17 cellular contexts compared by ENCODE assay signal in genomic region chr7:78420001-78420400, GRCh38.
"Had no signal": no experiment of that assay in that cellular context is flagged by ENCODE, and none has a peak within 500 bp of the region (broad histone marks: within the 10 kb centered on the region; RNA-seq: fewer than 3 reads in every experiment).

No MANE protein-coding gene starts in this region.

- ATAC-seq: gastrocnemius medialis, heart right ventricle, left colon, T-helper 17 cell, WTC11 had no signal

- DNase-seq: activated CD4-positive, alpha-beta memory T cell treated with anti-CD3 and anti-CD28 coated beads, Interleukin-2, amount 10 ng/mL, durations not matched to agents 7 days and 5 days; activated CD4-positive, alpha-beta T cell treated with anti-CD3 and anti-CD28 coated beads for 4 hours; activated naive CD8-positive, alpha-beta T cell treated with anti-CD3 and anti-CD28 coated beads for 36 hours; brain microvascular endothelial cell; cerebellar nuclear complex; dermis blood vessel endothelial cell; endodermal cell; gastrocnemius medialis; heart right ventricle; left colon; lower lobe of right lung; sigmoid colon; spleen; stomach; T-helper 17 cell; thyroid gland had no signal
